7 cellular contexts compared by ENCODE assay signal in the genomic region with DNA sequence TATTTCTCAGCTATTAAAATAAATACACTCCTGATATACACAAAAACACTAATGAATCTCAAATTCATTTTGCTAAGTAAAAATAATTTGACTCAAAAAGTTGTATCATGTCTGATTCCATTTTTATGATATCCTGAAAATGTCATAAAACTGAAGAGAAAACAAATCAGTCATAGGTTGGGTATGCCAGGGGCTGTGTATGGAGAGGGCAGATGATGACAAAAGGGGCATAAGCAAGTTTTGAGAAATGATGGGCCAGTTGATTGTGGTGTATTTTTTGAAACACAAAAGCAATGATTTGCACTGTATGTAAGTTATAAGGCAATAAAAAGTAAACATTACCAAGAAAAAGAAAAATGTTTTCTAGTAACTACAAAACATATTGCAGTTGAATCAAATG. TPM values are rescaled to one million over a fixed set of nuclear protein-coding genes. Genes with fewer than 3 reads are reported as not detected.
"Had no signal": no experiment of that assay in that cellular context is flagged by ENCODE, and none has a peak within 500 bp of the region (broad histone marks: within the 10 kb centered on the region; RNA-seq: fewer than 3 reads in every experiment).

No MANE protein-coding gene starts in this region.

- H3K27ac ChIP-seq: HL-60 had no signal

- H3K4me3 ChIP-seq: GM23338 had no signal

- DNase-seq: H9, HCEC 1CT, KBM-7 had no signal

- H3K36me3 Mint-ChIP-seq: IgD-negative memory B cell had no signal

- ATAC-seq: GM23338, HepG2 had no signal

- H3K4me3 Mint-ChIP-seq: GM23338, H9, IgD-negative memory B cell had no signal

- H3K9me3 Mint-ChIP-seq: GM23338, IgD-negative memory B cell had no signal

- H2AFZ ChIP-seq: GM23338 had no signal

- H3K4me1 Mint-ChIP-seq: H9, IgD-negative memory B cell had no signal

- H3K27ac Mint-ChIP-seq: GM23338, H9, IgD-negative memory B cell had no signal

- H3K4me2 ChIP-seq: GM23338 had no signal

RNA-seq across cellular contexts. Expression of gene TSPAN12, which starts 57.4 kb away (rescaled TPM):
- polyA plus RNA-seq: IgD-negative memory B cell had no signal
